In the genomic region with DNA sequence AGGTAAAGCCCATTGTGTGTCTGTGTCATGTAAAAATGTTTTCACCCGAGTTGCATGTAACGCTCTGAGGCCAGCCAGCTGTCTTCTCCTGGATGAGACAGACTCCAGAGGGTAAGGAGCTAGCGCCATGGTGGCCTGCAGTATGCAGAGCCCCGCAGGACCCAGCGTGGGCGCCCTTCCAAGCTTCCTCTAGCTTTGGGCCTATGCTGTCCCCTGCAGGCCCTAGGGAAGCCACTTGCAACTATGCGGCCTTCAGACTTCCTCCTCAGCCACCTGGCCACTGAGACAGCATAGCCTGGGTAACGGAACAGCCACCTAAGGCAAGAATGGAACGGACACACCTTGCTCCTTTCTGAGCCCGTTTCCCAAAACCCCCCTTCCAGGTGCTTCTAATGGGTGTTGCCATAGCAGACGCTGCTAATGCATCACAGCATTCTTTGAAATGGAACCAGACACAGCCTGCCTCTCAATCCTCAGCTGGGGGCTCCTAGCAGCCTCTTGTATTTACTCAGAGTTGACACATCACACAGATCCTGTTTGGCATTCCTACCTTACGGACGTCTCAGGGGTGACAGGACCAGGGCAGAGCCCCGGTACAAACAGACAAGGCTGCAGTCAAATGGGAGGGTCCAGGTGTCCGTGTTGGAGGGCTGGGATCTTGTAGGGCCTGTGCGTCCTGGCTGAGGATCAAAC, we compare ENCODE assay signal across 27 cellular contexts. TPM values are rescaled to one million over a fixed set of nuclear protein-coding genes. Genes with fewer than 3 reads are reported as not detected.
A peak's percentile ranks its signal among the peaks of the same experiment; 100 is the strongest.
DNase-seq lines count a peak whose midpoint lies in the region; ATAC-seq and TF ChIP-seq lines count a peak whose summit lies in the region.
"Had no signal": no experiment of that assay in that cellular context is flagged by ENCODE, and none has a peak within 500 bp of the region (broad histone marks: within the 10 kb centered on the region; RNA-seq: fewer than 3 reads in every experiment).

No MANE protein-coding gene starts in this region.

- H3K27me3 Mint-ChIP-seq in CD14-positive monocyte (ENCODE audit: low read depth in 3 of 3) (no peaks in the 10 kb centered on the region), GM23338 (ENCODE audit: insufficient read depth, low read depth, poor library complexity) (no peaks in the 10 kb centered on the region)
- H3K27me3 Mint-ChIP-seq: central memory CD8-positive, alpha-beta T cell; naive thymus-derived CD4-positive, alpha-beta T cell; T-helper 17 cell had no signal

- H2AFZ ChIP-seq in GM23338 (no peak overlapping the region), mammary epithelial cell (ENCODE audit: low read depth, low read length) (no peak overlapping the region)

- dilution Hi-C loops in mammary epithelial cell (cut with HindIII; ENCODE audit: low sequenced_read_pairs), result loop anchor here (10.0 kb wide), 1 partner anchor 63 kb away; no protein-coding TSS in a partner anchor

- no peaks in the 10 kb centered on the region for H3K9me2 ChIP-seq in GM23338 (ENCODE audit: insufficient read depth)

- H3K9me3 ChIP-seq in mammary epithelial cell (replicated peaks; ENCODE audit: insufficient read depth, low read length) (no peaks in the 10 kb centered on the region), sigmoid colon (no peaks in the 10 kb centered on the region), body of pancreas (no peaks in the 10 kb centered on the region)

- H3K4me3 Mint-ChIP-seq in CD14-positive monocyte, result no peak overlapping the region
- H3K4me3 Mint-ChIP-seq in GM23338, result no peak overlapping the region
- H3K4me3 Mint-ChIP-seq: central memory CD8-positive, alpha-beta T cell; T-helper 17 cell had no signal

- TF ChIP-seq CTCF in CD14-positive monocyte (IDR thresholded peaks at IDR 0.05), result no peak
- TF ChIP-seq CTCF in GM23338 (conservative IDR thresholded peaks at IDR 0.05; ENCODE audit: low read depth in 2 of 2), result peak in 1 of 2 experiments; percentile 8; a peak in 1 of 4 replicates
- no peak for TF ChIP-seq CTCF in mammary epithelial cell (conservative IDR thresholded peaks at IDR 0.05 in 1 of 2, IDR thresholded peaks at IDR 0.05 in 1 of 2; ENCODE audit: extremely low read depth in 1 of 2, insufficient read depth in 1 of 2, low read depth in 1 of 2, low read length in 2 of 2)
- no peak for TF ChIP-seq CTCF in sigmoid colon (IDR thresholded peaks at IDR 0.05)
- no peak for TF ChIP-seq CTCF in body of pancreas (IDR thresholded peaks at IDR 0.05)

- no peaks in the 10 kb centered on the region; the same call in 1 of the 2 replicates for H3K36me3 ChIP-seq in GM23338 (ENCODE audit: insufficient read depth)
- H3K36me3 ChIP-seq in mammary epithelial cell (ENCODE audit: insufficient read depth, low read length), result peaks cover 20% of the 10 kb centered on the region
- peaks cover 7 to 59% (median 23%) of the 10 kb centered on the region in 4 donors for H3K36me3 ChIP-seq in sigmoid colon
- H3K36me3 ChIP-seq in body of pancreas (replicated peaks in 1 of 2; ENCODE audit: insufficient read depth in 1 of 2, low read depth in 2 of 2), result peaks cover 9 to 20% of the 10 kb centered on the region in 2 donors

- H3K27me3 ChIP-seq in GM23338 (ENCODE audit: insufficient read depth) (no peaks in the 10 kb centered on the region), mammary epithelial cell (ENCODE audit: insufficient read depth, low read length) (no peaks in the 10 kb centered on the region), sigmoid colon (no peaks in the 10 kb centered on the region), body of pancreas (no peaks in the 10 kb centered on the region)
- H3K27me3 ChIP-seq: dorsolateral prefrontal cortex had no signal

- CTCF ChIA-PET in mammary epithelial cell (lab: Charles Lee; ENCODE audit: low non-redundant PET), result no interaction called here

- H3F3A ChIP-seq in GM23338 (replicated peaks; ENCODE audit: low read depth), result no peaks in the 10 kb centered on the region

- BruUV-seq in mammary epithelial cell (replicated peaks; lab: Mats Ljungman, UMichigan), result TSS peak; percentile 33

- no peak; the same call in 1 of the 3 replicates for ATAC-seq in GM23338
- ATAC-seq in body of pancreas, result no peak
- no peak for ATAC-seq in GM21576 (IDR thresholded peaks at IDR 0.05; ENCODE audit: unreplicated experiment)
- ATAC-seq: activated CD4-positive, CD25-positive, alpha-beta regulatory T cell treated with anti-CD3 and anti-CD28 coated beads, Interleukin-2, amount 50 U/mL, for 24 hours; activated naive CD4-positive, alpha-beta T cell treated with anti-CD3 and anti-CD28 coated beads, Interleukin-2, amount 50 U/mL, for 72 hours; naive thymus-derived CD4-positive, alpha-beta T cell; T-helper 17 cell had no signal

- H3K9me3 Mint-ChIP-seq in CD14-positive monocyte (no peaks in the 10 kb centered on the region), GM23338 (no peaks in the 10 kb centered on the region)
- H3K9me3 Mint-ChIP-seq: activated naive CD4-positive, alpha-beta T cell treated with anti-CD3 and anti-CD28 coated beads, Interleukin-2, amount 50 U/mL, for 72 hours; central memory CD8-positive, alpha-beta T cell; naive thymus-derived CD4-positive, alpha-beta T cell had no signal

- H3K4me1 ChIP-seq in GM23338 (ENCODE audit: insufficient read depth), result no peaks in the 10 kb centered on the region
- H3K4me1 ChIP-seq in mammary epithelial cell (ENCODE audit: insufficient read depth, low read length), result no peaks in the 10 kb centered on the region
- peaks cover 0 to 21% (median 14%) of the 10 kb centered on the region in 4 donors for H3K4me1 ChIP-seq in sigmoid colon
- peaks cover 13% of the 10 kb centered on the region for H3K4me1 ChIP-seq in body of pancreas

- TF ChIP-seq EP300 in sigmoid colon (IDR thresholded peaks at IDR 0.05), result no peak

- peak overlapping the region in 4 of 7 donors; percentile 16 to 51 (median 36) for H3K27ac Mint-ChIP-seq in CD14-positive monocyte
- no peak overlapping the region for H3K27ac Mint-ChIP-seq in GM23338
- H3K27ac Mint-ChIP-seq: T-helper 17 cell had no signal

- H4K20me1 ChIP-seq in GM23338 (replicated peaks; ENCODE audit: insufficient read depth) (peaks cover 4% of the 10 kb centered on the region; the same call in 1 of the 2 replicates), mammary epithelial cell (ENCODE audit: insufficient read depth, low read length) (no peaks in the 10 kb centered on the region)

- intact Hi-C loops in CD14-positive monocyte (cut with micrococcal nuclease), result no loop called here
- intact Hi-C loops in mammary epithelial cell (cut with micrococcal nuclease), result no loop called here
- intact Hi-C loops in sigmoid colon (cut with DNase I), result no loop called here
- intact Hi-C loops in body of pancreas (cut with DNase I), result no loop called here

- H3K27ac ChIP-seq in GM23338 (ENCODE audit: low read depth) (no peak overlapping the region), mammary epithelial cell (ENCODE audit: insufficient read depth, low read depth, low read length) (no peak overlapping the region), sigmoid colon (no peak overlapping the region), body of pancreas (no peak overlapping the region)
- H3K27ac ChIP-seq: dorsolateral prefrontal cortex had no signal

- DNase-seq in CD14-positive monocyte (ENCODE audit: low spot score) (no peak), GM23338 (ENCODE audit: low spot score) (peak; percentile 10), mammary epithelial cell (no peak), sigmoid colon (peak; percentile 61), HuH-7.5 (ENCODE audit: low spot score) (no peak), body of pancreas (no peak)
- DNase-seq: activated CD4-positive, alpha-beta T cell treated with anti-CD3 and anti-CD28 coated beads, Interleukin-2, amount 50 U/mL, for 48 hours; dorsolateral prefrontal cortex; islet precursor cell; midbrain; naive thymus-derived CD4-positive, alpha-beta T cell; NCI-H1105; NCI-H1930; NCI-H526 treated with DMSO at 0.1 percent for 48 hours; stimulated activated CD8-positive, alpha-beta memory T cell treated with anti-CD3 and anti-CD28 coated beads, Interleukin-4, amount 100 ng/mL, for 48 hours; T-helper 17 cell; trophoblast cell had no signal

- H3K79me2 ChIP-seq in GM23338 (replicated peaks; ENCODE audit: insufficient read depth) (peaks cover 9% of the 10 kb centered on the region), mammary epithelial cell (ENCODE audit: insufficient read depth, low read length) (peaks cover 23% of the 10 kb centered on the region)

- no peak overlapping the region for H3K9ac ChIP-seq in mammary epithelial cell (ENCODE audit: insufficient read depth, low read length)

- in situ Hi-C loops in mammary epithelial cell (cut with MboI; ENCODE audit: low sequenced_read_pairs in 2 of 2), result loop anchor here in 1 of 2 donors (25.0 kb wide), 2 partner anchors 379 to 554 kb away; partner anchors contain the start of genes CYP4F3 and OR10H1

- H3K4me3 ChIP-seq in GM23338, result no peak overlapping the region
- no peak overlapping the region for H3K4me3 ChIP-seq in mammary epithelial cell (replicated peaks in 1 of 3; ENCODE audit: insufficient read depth in 1 of 3, low read depth in 2 of 3, low read length in 3 of 3)
- no peak overlapping the region for H3K4me3 ChIP-seq in sigmoid colon
- no peak overlapping the region for H3K4me3 ChIP-seq in body of pancreas
- H3K4me3 ChIP-seq: dorsolateral prefrontal cortex had no signal

- 86% methylated on average over 16 of the region's 16 CpGs for WGBS in mammary epithelial cell (ENCODE audit: low coverage, missing lambda C conversion rate)
- WGBS in sigmoid colon, 2 donors, result 83 to 86% methylated on average over 16 of the region's 16 CpGs
- WGBS in body of pancreas, 2 donors, result 74 to 76% methylated on average over 6 to 16 of the region's 16 CpGs

- no peak for TF ChIP-seq POLR2A in sigmoid colon (IDR thresholded peaks at IDR 0.05)
- TF ChIP-seq POLR2A in body of pancreas (IDR thresholded peaks at IDR 0.05), result no peak

- H3K36me3 Mint-ChIP-seq in CD14-positive monocyte (peaks cover 55 to 80% of the 10 kb centered on the region in 2 donors), GM23338 (ENCODE audit: low read depth) (peaks cover 47% of the 10 kb centered on the region)

- H3K4me1 Mint-ChIP-seq in CD14-positive monocyte (peaks cover 10% of the 10 kb centered on the region), GM23338 (peaks cover 6% of the 10 kb centered on the region)

- H3K4me2 ChIP-seq in GM23338 (no peak overlapping the region), mammary epithelial cell (ENCODE audit: insufficient read depth, low read depth, low read length) (no peak overlapping the region)

RNA-seq across cellular contexts. Expression of gene FAM32A, which starts 6.2 kb away (rescaled TPM):
- polyA plus RNA-seq in CD14-positive monocyte, result 100 to 1,000 TPM; 219 to 245 TPM
- total RNA-seq in GM23338 (2014; rRNA removed; shearing (Covaris generic)), result 58.2 and 62.3 TPM in 2 replicates
- 58.9 and 67.3 TPM in 2 replicates for polyA plus RNA-seq in GM23338 (2016; fragmentation: Nextera tagmentation; extraction: Ambion mirVana)
- total RNA-seq in mammary epithelial cell, result 10 to 100 TPM; 57.3 to 59.5 TPM
- 90.5 TPM for polyA plus RNA-seq in mammary epithelial cell
- polyA minus RNA-seq in mammary epithelial cell, result 28.6 TPM
- 10 to 100 TPM; 86.9 to 97.7 (median 92.5) TPM for total RNA-seq in sigmoid colon
- 100 to 1,000 TPM in 2 of 3 donors, 10 to 100 TPM in 1; 90.2 to 239 (median 156) TPM for polyA plus RNA-seq in sigmoid colon
- 10 to 100 TPM; 29.6 to 44.5 TPM for total RNA-seq in body of pancreas

RNA-seq across cellular contexts. Expression of gene AP1M1, which starts 6.3 kb away (rescaled TPM):
- polyA plus RNA-seq in CD14-positive monocyte (100 to 1,000 TPM; 133 to 134 TPM), GM23338 (2016; fragmentation: Nextera tagmentation; extraction: Ambion mirVana) (22.0 and 23.1 TPM in 2 replicates), mammary epithelial cell (74.9 TPM), sigmoid colon (10 to 100 TPM; 18.7 to 37.8 (median 20.4) TPM)
- total RNA-seq in GM23338 (2014; rRNA removed; shearing (Covaris generic)), result 32.0 and 32.4 TPM in 2 replicates
- total RNA-seq in mammary epithelial cell (10 to 100 TPM; 60.7 to 66.1 TPM), sigmoid colon (10 to 100 TPM; 57.1 to 63.7 (median 60.8) TPM), body of pancreas (10 to 100 TPM; 22.3 to 23.1 TPM)
- polyA minus RNA-seq in mammary epithelial cell, result 70.4 TPM

RNA-seq across cellular contexts. Expression of gene CIB3, which starts 18.0 kb away (rescaled TPM):
- polyA plus RNA-seq in CD14-positive monocyte (not detected), GM23338 (2016; fragmentation: Nextera tagmentation; extraction: Ambion mirVana) (0.56 TPM in 1 of 2 replicates, not detected in the other), mammary epithelial cell (not detected), sigmoid colon (under 1 TPM in 1 of 3 donors, not detected in 2; 0.69 TPM)
- not detected in 2 replicates for total RNA-seq in GM23338 (2014; rRNA removed; shearing (Covaris generic))
- total RNA-seq in mammary epithelial cell (not detected), sigmoid colon (not detected), body of pancreas (not detected)
- polyA minus RNA-seq in mammary epithelial cell, result not detected
- total RNA-seq: astrocyte; dorsolateral prefrontal cortex; H4; liver; naive thymus-derived CD4-positive, alpha-beta T cell; omental fat pad; skeletal muscle tissue; subcutaneous adipose tissue; T-helper 17 cell had no signal
- polyA plus RNA-seq: liver; naive thymus-derived CD4-positive, alpha-beta T cell had no signal

RNA-seq across cellular contexts. Expression of gene HSH2D, which starts 47.9 kb away (rescaled TPM):
- polyA plus RNA-seq in CD14-positive monocyte, result 10 to 100 TPM; 13.8 to 16.7 TPM
- total RNA-seq in GM23338 (2014; rRNA removed; shearing (Covaris generic)), result 0.97 and 1.4 TPM in 2 replicates
- polyA plus RNA-seq in GM23338 (2016; fragmentation: Nextera tagmentation; extraction: Ambion mirVana), result 0.81 and 1.1 TPM in 2 replicates
- total RNA-seq in mammary epithelial cell, result under 1 TPM; under 0.01 to 0.28 TPM
- 0.03 TPM for polyA plus RNA-seq in mammary epithelial cell
- polyA minus RNA-seq in mammary epithelial cell, result not detected
- total RNA-seq in sigmoid colon, result 1 to 10 TPM in 2 of 4 donors, not detected in 2; 2.5 to 3.3 TPM
- 10 to 100 TPM; 14.4 to 40.0 (median 22.9) TPM for polyA plus RNA-seq in sigmoid colon
- 1 to 10 TPM; 3.6 to 9.6 TPM for total RNA-seq in body of pancreas
- total RNA-seq: astrocyte, H4 had no signal

Comparison
In these comparisons a context has a peak if more than half of its experiments do, and no peak if none do; other contexts are left out.
1. DNase-seq: peak in GM23338 (single experiment) and sigmoid colon (single experiment); none in CD14-positive monocyte (single experiment), mammary epithelial cell (single experiment), HuH-7.5 (single experiment) and body of pancreas (0 of 4).